ENCODE assay signal across 8 cellular contexts in the genomic region with DNA sequence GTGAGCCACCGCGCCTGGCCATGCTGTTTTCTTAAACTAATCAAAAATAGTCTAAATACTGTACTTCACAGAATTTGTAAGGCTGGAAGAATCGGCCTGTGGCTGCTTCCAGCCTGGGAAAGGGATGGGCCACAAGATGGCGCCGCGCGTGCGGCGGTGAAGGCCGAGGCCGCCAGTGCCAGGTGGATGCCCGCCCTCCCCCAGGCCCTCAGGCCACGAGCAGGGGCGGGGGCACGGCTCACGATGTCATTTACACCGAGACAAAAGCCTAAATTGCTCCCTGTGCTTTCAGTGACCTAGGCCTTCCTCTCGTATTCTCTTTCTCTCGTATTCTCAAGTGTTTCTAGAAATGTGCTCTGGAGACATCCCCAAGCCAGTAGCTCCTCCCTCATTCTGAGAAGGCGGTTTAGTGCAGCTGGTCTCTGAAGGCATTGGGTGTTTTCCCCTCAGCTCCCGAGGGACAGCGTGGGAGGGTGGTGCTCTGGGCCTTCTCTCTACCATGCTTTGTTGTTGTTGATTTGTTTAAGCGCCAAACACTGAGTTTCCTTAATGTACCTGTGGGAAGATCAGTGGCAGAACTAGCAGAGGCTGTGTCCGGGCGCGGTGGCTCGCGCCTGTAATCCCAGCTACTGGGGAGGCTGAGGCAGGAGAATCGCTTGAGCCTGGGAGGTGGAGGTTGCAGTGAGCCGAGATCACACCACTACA.
DNase-seq lines count a peak whose midpoint lies in the region; ATAC-seq and TF ChIP-seq lines count a peak whose summit lies in the region.

No MANE protein-coding gene starts in this region.

- peak; percentile 78 for TF ChIP-seq CTCF in BE2C (IDR thresholded peaks at IDR 0.05; ENCODE audit: low read depth, low read length)
- TF ChIP-seq CTCF in lower lobe of right lung (IDR thresholded peaks at IDR 0.05), result peak; percentile 83

- H3K36me3 ChIP-seq in BE2C (no peaks in the 10 kb centered on the region), lower lobe of right lung (no peaks in the 10 kb centered on the region)

- peak overlapping the region; percentile 63 for H3K27ac ChIP-seq in lower lobe of right lung

- ATAC-seq in HG03354 (IDR thresholded peaks at IDR 0.05; ENCODE audit: poor library complexity, severe bottlenecking, unreplicated experiment), result peak; percentile 86
- peak; percentile 84 to 89 for ATAC-seq in lower lobe of right lung

- H3K27me3 ChIP-seq in BE2C (no peaks in the 10 kb centered on the region), lower lobe of right lung (ENCODE audit: low read depth) (no peaks in the 10 kb centered on the region)

- H3K4me1 ChIP-seq in BE2C (peaks cover 4% of the 10 kb centered on the region), lower lobe of right lung (peaks cover 27% of the 10 kb centered on the region)

- H3K9me3 ChIP-seq in BE2C (no peaks in the 10 kb centered on the region), lower lobe of right lung (no peaks in the 10 kb centered on the region)

- intact Hi-C loops in lower lobe of right lung (cut with DNase I), result no loop called here

- peak overlapping the region; percentile 57 for H3K4me3 ChIP-seq in BE2C (ENCODE audit: low read depth, low read length)
- H3K4me3 ChIP-seq in lower lobe of right lung, result peak overlapping the region; percentile 46

- peak; percentile 38 for TF ChIP-seq POLR2A in GM19193 (IDR thresholded peaks at IDR 0.05; ENCODE audit: extremely low read depth, insufficient read depth, insufficient read length)

- DNase-seq in BE2C (peak; percentile 87), NCI-H446 (lab: John Stamatoyannopoulos, UW) (peak; percentile 68 to 86), dermis blood vessel endothelial cell (peak; percentile 79), lower lobe of right lung (peak; percentile 87)
- peak; percentile 52 to 57 for DNase-seq in activated CD4-positive, alpha-beta T cell treated with anti-CD3 and anti-CD28 coated beads, Interleukin-2, amount 50 U/mL, for 24 hours (ENCODE audit: low read depth in 1 of 2, low spot score in 1 of 2)
- peak; percentile 26 to 60 (median 40) for DNase-seq in stimulated activated CD4-positive, alpha-beta T cell treated with anti-CD3 and anti-CD28 coated beads, TNF-alpha, amount 100 ng/mL, for 1 hour (ENCODE audit: low read depth in 3 of 3, low spot score in 1 of 3)

Comparison
In these comparisons a context has a peak if more than half of its experiments do, and no peak if none do; other contexts are left out.
1. Peak in every context shown above with its lines: DNase-seq, ATAC-seq, H3K4me3 ChIP-seq and H3K27ac ChIP-seq.